Comparison of ENCODE assay signal across 10 cellular contexts in genomic region chr5:135729582-135729879, GRCh38.
A peak's percentile ranks its signal among the peaks of the same experiment; 100 is the strongest.
DNase-seq lines count a peak whose midpoint lies in the region; ATAC-seq, FAIRE-seq and TF ChIP-seq lines count a peak whose summit lies in the region.
"Had no signal": no experiment of that assay in that cellular context is flagged by ENCODE, and none has a peak within 500 bp of the region (broad histone marks: within the 10 kb centered on the region; RNA-seq: fewer than 3 reads in every experiment).

No MANE protein-coding gene starts in this region.

- H4K20me1 ChIP-seq in HepG2 (ENCODE audit: insufficient read depth, low read length), result no peaks in the 10 kb centered on the region
- H4K20me1 ChIP-seq in keratinocyte (ENCODE audit: control insufficient read depth, extremely low read depth, insufficient read depth, low read length), result no peaks in the 10 kb centered on the region
- H4K20me1 ChIP-seq: BLaER1 treated with 17β-estradiol and CSF1 and Interleukin-3, amounts not matched to agents 10 nM and 100 nM had no signal

- H3K9ac ChIP-seq in HepG2 (ENCODE audit: insufficient read depth, low read depth, low read length), result no peak overlapping the region
- no peak overlapping the region for H3K9ac ChIP-seq in keratinocyte (ENCODE audit: control insufficient read depth, extremely low read depth, insufficient read depth, low read length)

- TF ChIP-seq RAD21 in HepG2 (CRISPR knock-in tag; IDR thresholded peaks at IDR 0.05), result no peak

- no peaks in the 10 kb centered on the region for H3K9me1 ChIP-seq in keratinocyte (ENCODE audit: control insufficient read depth, extremely low read depth, insufficient read depth, low read length)

- H3K9me3 ChIP-seq in HepG2 (ENCODE audit: low read length) (no peaks in the 10 kb centered on the region), right lobe of liver (no peaks in the 10 kb centered on the region), keratinocyte (ENCODE audit: control insufficient read depth, low read depth, low read length) (no peaks in the 10 kb centered on the region), upper lobe of right lung (no peaks in the 10 kb centered on the region)
- H3K9me3 ChIP-seq: BLaER1 treated with 17β-estradiol and CSF1 and Interleukin-3, amounts not matched to agents 10 nM and 100 nM had no signal

- dilution Hi-C loops in keratinocyte (cut with MboI; ENCODE audit: extremely low pct_ligation_motif_present, low sequenced_read_pairs), result loop anchor here (10.0 to 25.0 kb wide), 2 partner anchors 105 to 142 kb away; partner anchors contain the start of genes CXCL14 and SLC25A48

- CTCF ChIA-PET in HepG2 (lab: Yijun Ruan, JAX; ENCODE audit: low intra/inter-chr PET ratio, low total read pairs), result no interaction called here

- no peak for TF ChIP-seq EP300 in HepG2 (IDR thresholded peaks at IDR 0.05; ENCODE audit: low read depth in 2 of 2, low read length in 2 of 2)
- TF ChIP-seq EP300 in HepG2 (CRISPR knock-in tag; IDR thresholded peaks at IDR 0.05; ENCODE audit: borderline replicate concordance), result no peak

- TF ChIP-seq CTCF in HepG2 (CRISPR knock-in tag; IDR thresholded peaks at IDR 0.05) (no peak; the same call in 1 of the 2 replicates), right lobe of liver (IDR thresholded peaks at IDR 0.05) (peak in 2 of 4 donors; percentile 5 to 18), keratinocyte (optimal IDR thresholded peaks at IDR 0.05 in 1 of 3, IDR thresholded peaks at IDR 0.05 in 1 of 3, conservative IDR thresholded peaks at IDR 0.05 in 1 of 3; ENCODE audit: extremely low read depth in 1 of 3, insufficient read depth in 2 of 3, low read length in 3 of 3) (peak in 2 of 3 experiments; percentile 29 to 49), upper lobe of right lung (IDR thresholded peaks at IDR 0.05) (peak; percentile 23)

- no peak overlapping the region for H3K27ac ChIP-seq in HepG2 (ENCODE audit: extremely low read length, insufficient read depth, low read length)
- H3K27ac ChIP-seq in right lobe of liver, result no peak overlapping the region
- no peak overlapping the region for H3K27ac ChIP-seq in keratinocyte (ENCODE audit: control insufficient read depth, insufficient read depth, low read length)
- H3K27ac ChIP-seq in upper lobe of right lung, result no peak overlapping the region

- no peak for DNase-seq in HepG2 (ENCODE audit: low spot score)
- DNase-seq in right lobe of liver, result no peak
- peak; percentile 39 for DNase-seq in SW480 (ENCODE audit: low spot score)
- DNase-seq in keratinocyte (ENCODE audit: low read depth, low spot score), result no peak
- DNase-seq in upper lobe of right lung, result no peak
- DNase-seq: activated CD8-positive, alpha-beta T cell treated with anti-CD3 and anti-CD28 coated beads for 36 hours had no signal

- in situ Hi-C loops in HepG2 (cut with HindIII; ENCODE audit: extremely low pct_ligation_motif_present, low pct_unique_long_range_greater_than_20kb), result loop anchor here (10.0 to 25.0 kb wide), 2 partner anchors 165 to 267 kb away; partner anchors contain the start of gene TIFAB

- ATAC-seq in HepG2 (no peak), right lobe of liver (no peak), upper lobe of right lung (no peak), GM21423 (IDR thresholded peaks at IDR 0.05; ENCODE audit: unreplicated experiment) (no peak), HG03045 (IDR thresholded peaks at IDR 0.05; ENCODE audit: unreplicated experiment) (no peak), GM18873 (IDR thresholded peaks at IDR 0.05; ENCODE audit: low FRiP score, unreplicated experiment) (no peak)
- ATAC-seq: activated CD8-positive, alpha-beta T cell treated with anti-CD3 and anti-CD28 coated beads for 36 hours had no signal

- H3K36me3 ChIP-seq in HepG2 (replicated peaks in 1 of 2; ENCODE audit: control insufficient read depth in 1 of 2, insufficient read depth in 2 of 2, low read length in 2 of 2), result no peaks in the 10 kb centered on the region
- H3K36me3 ChIP-seq in right lobe of liver, result no peaks in the 10 kb centered on the region
- no peaks in the 10 kb centered on the region for H3K36me3 ChIP-seq in keratinocyte (ENCODE audit: control insufficient read depth in 2 of 2, extremely low read depth in 1 of 2, insufficient read depth in 2 of 2, low read length in 2 of 2)
- H3K36me3 ChIP-seq in upper lobe of right lung, result no peaks in the 10 kb centered on the region
- H3K36me3 ChIP-seq: BLaER1 treated with 17β-estradiol and CSF1 and Interleukin-3, amounts not matched to agents 10 nM and 100 nM had no signal

- TF ChIP-seq POLR2A in HepG2 (IDR thresholded peaks at IDR 0.05; ENCODE audit: insufficient read depth in 1 of 2, low read depth in 2 of 2, low read length in 2 of 2), result no peak
- TF ChIP-seq POLR2A in right lobe of liver (IDR thresholded peaks at IDR 0.05), result no peak

- FAIRE-seq in HepG2 (lab: Jason Lieb, UNC) (no peak), keratinocyte (lab: Jason Lieb, UNC) (peak; percentile 78)

- H3K27me3 ChIP-seq in HepG2 (ENCODE audit: control insufficient read depth in 1 of 2, insufficient read depth in 2 of 2, low read length in 2 of 2), result no peaks in the 10 kb centered on the region
- H3K27me3 ChIP-seq in right lobe of liver, result no peaks in the 10 kb centered on the region
- no peaks in the 10 kb centered on the region for H3K27me3 ChIP-seq in keratinocyte (ENCODE audit: control insufficient read depth, extremely low read depth, insufficient read depth, low read length)
- no peaks in the 10 kb centered on the region for H3K27me3 ChIP-seq in upper lobe of right lung
- H3K27me3 ChIP-seq: BLaER1 treated with 17β-estradiol and CSF1 and Interleukin-3, amounts not matched to agents 10 nM and 100 nM had no signal

- no peak overlapping the region for H3K4me2 ChIP-seq in HepG2 (ENCODE audit: low read depth, low read length)
- H3K4me2 ChIP-seq in keratinocyte (ENCODE audit: control insufficient read depth, extremely low read depth, insufficient read depth, low read depth, low read length), result no peak overlapping the region

- H3K4me3 ChIP-seq in HepG2 (replicated peaks in 1 of 3; ENCODE audit: insufficient read depth in 1 of 3, low read depth in 2 of 3, low read length in 3 of 3), result no peak overlapping the region
- no peak overlapping the region for H3K4me3 ChIP-seq in right lobe of liver
- no peak overlapping the region for H3K4me3 ChIP-seq in keratinocyte (ENCODE audit: control insufficient read depth in 2 of 3, extremely low read depth in 1 of 3, insufficient read depth in 2 of 3, low read depth in 1 of 3, low read length in 3 of 3)
- H3K4me3 ChIP-seq in upper lobe of right lung, result no peak overlapping the region
- H3K4me3 ChIP-seq: BLaER1 treated with 17β-estradiol and CSF1 and Interleukin-3, amounts not matched to agents 10 nM and 100 nM had no signal

- intact Hi-C loops in HepG2 (cut with micrococcal nuclease; ENCODE audit: unreplicated experiment), result no loop called here
- intact Hi-C loops in right lobe of liver (cut with DNase I), result no loop called here
- intact Hi-C loops in upper lobe of right lung (cut with DNase I), result no loop called here

- no peaks in the 10 kb centered on the region for H3K4me1 ChIP-seq in HepG2 (ENCODE audit: insufficient read depth, low read length)
- no peaks in the 10 kb centered on the region for H3K4me1 ChIP-seq in right lobe of liver
- H3K4me1 ChIP-seq in keratinocyte (ENCODE audit: control insufficient read depth, extremely low read depth, insufficient read depth, low read length), result peaks cover 5% of the 10 kb centered on the region
- no peaks in the 10 kb centered on the region for H3K4me1 ChIP-seq in upper lobe of right lung

- H2AFZ ChIP-seq in HepG2 (ENCODE audit: low read length) (no peak overlapping the region), keratinocyte (ENCODE audit: control insufficient read depth, low read length) (no peak overlapping the region)

- POLR2A ChIA-PET in HepG2 (lab: Yijun Ruan, JAX), result no interaction called here

- H3K79me2 ChIP-seq in HepG2 (ENCODE audit: insufficient read depth, low read length) (no peaks in the 10 kb centered on the region), keratinocyte (ENCODE audit: control insufficient read depth, insufficient read depth, low read length) (no peaks in the 10 kb centered on the region)

- BruUV-seq in HepG2 (replicated peaks; lab: Mats Ljungman, UMichigan), result no TSS peak

TF ChIP-seq in HepG2, 621 proteins besides CTCF, POLR2A, EP300 and RAD21:
- no peak for TF ChIP-seq MLXIP (CRISPR knock-in tag; IDR thresholded peaks at IDR 0.05; ENCODE audit: borderline replicate concordance)
- peak; percentile 18; the same call in 1 of the 2 replicates for TF ChIP-seq STAG1 (CRISPR knock-in tag; IDR thresholded peaks at IDR 0.05)
- no peak for TF ChIP-seq GRHL1 (CRISPR knock-in tag; conservative IDR thresholded peaks at IDR 0.05)
